In genomic region chr1:38758824-38759223, GRCh38 we compare ENCODE assay signal across 15 cellular contexts.
"Had no signal": no experiment of that assay in that cellular context is flagged by ENCODE, and none has a peak within 500 bp of the region (broad histone marks: within the 10 kb centered on the region; RNA-seq: fewer than 3 reads in every experiment).

No MANE protein-coding gene starts in this region.

- DNase-seq: activated CD4-positive, alpha-beta T cell treated with anti-CD3 and anti-CD28 coated beads, Interleukin-2, amount 10 ng/mL, durations not matched to agents 24 days and 14 days; activated CD8-positive, alpha-beta T cell treated with anti-CD3 and anti-CD28 coated beads, Interleukin-2, amount 10 ng/mL, durations not matched to agents 7 days and 5 days; activated gamma-delta T cell; brain microvascular endothelial cell; dermis blood vessel endothelial cell; effector CD8-positive, alpha-beta T cell; erythroblast; foreskin fibroblast; kidney; left lung; naive B cell; occipital lobe; stimulated activated CD4-positive, alpha-beta T cell treated with anti-CD3 and anti-CD28 coated beads, Interleukin-15, amount 100 ng/mL, for 24 hours; stimulated activated naive B cell treated with anti-CD40 and anti-IgM and Interleukin-4, amounts not matched to agents 10 μg/mL and 1 μg/mL and 100 μg/mL, for 72 hours; transverse colon had no signal
